20 cellular contexts compared by ENCODE assay signal in genomic region chr2:189402932-189403331, GRCh38. TPM values are rescaled to one million over a fixed set of nuclear protein-coding genes. Genes with fewer than 3 reads are reported as not detected.
DNase-seq lines count a peak whose midpoint lies in the region; ATAC-seq and TF ChIP-seq lines count a peak whose summit lies in the region.
"Had no signal": no experiment of that assay in that cellular context is flagged by ENCODE, and none has a peak within 500 bp of the region (broad histone marks: within the 10 kb centered on the region; RNA-seq: fewer than 3 reads in every experiment).

No MANE protein-coding gene starts in this region.

- no peak overlapping the region for H3K18ac ChIP-seq in mesenchymal stem cell (ENCODE audit: low read depth in 1 of 2, low read length in 2 of 2)

- no peak overlapping the region for H3K4me3 ChIP-seq in AG10803 (ENCODE audit: low read length)
- H3K4me3 ChIP-seq in brain microvascular endothelial cell (ENCODE audit: low read depth, low read length) = no peak overlapping the region
- no peak overlapping the region for H3K4me3 ChIP-seq in mesenchymal stem cell (ENCODE audit: insufficient read depth in 1 of 2, low read depth in 1 of 2, low read length in 2 of 2)
- H3K4me3 ChIP-seq in esophagus squamous epithelium = no peak overlapping the region
- H3K4me3 ChIP-seq: GM12878, HAP-1 had no signal

- no peak for TF ChIP-seq CTCF in AG10803 (conservative IDR thresholded peaks at IDR 0.05; ENCODE audit: low read length)
- no peak for TF ChIP-seq CTCF in brain microvascular endothelial cell (IDR thresholded peaks at IDR 0.05; ENCODE audit: low read depth, low read length, missing control alignments)
- no peak for TF ChIP-seq CTCF in esophagus squamous epithelium (IDR thresholded peaks at IDR 0.05)

- H3K4me1 ChIP-seq in mesenchymal stem cell (ENCODE audit: control insufficient read depth, insufficient read depth, low read depth, low read length) (no peaks in the 10 kb centered on the region), esophagus squamous epithelium (peaks cover 0 to 5% (median 0%) of the 10 kb centered on the region in 3 donors)

- no peak overlapping the region for H3K23ac ChIP-seq in mesenchymal stem cell (ENCODE audit: low read length in 2 of 2)

- H2BK15ac ChIP-seq in mesenchymal stem cell (ENCODE audit: low read depth, poor library complexity, severe bottlenecking) = no peak overlapping the region

- H3K79me1 ChIP-seq in mesenchymal stem cell (replicated peaks; ENCODE audit: low read length, poor library complexity, severe bottlenecking) = no peaks in the 10 kb centered on the region

- WGBS in mesenchymal stem cell = 52% methylated on average over 5 of the region's 5 CpGs
- 64 to 75% methylated on average over 5 of the region's 5 CpGs for WGBS in esophagus squamous epithelium, 2 donors

- intact Hi-C loops in esophagus squamous epithelium (cut with DNase I) = no loop called here

- H3K9ac ChIP-seq in mesenchymal stem cell (ENCODE audit: low read length) = no peak overlapping the region

- H2AFZ ChIP-seq in mesenchymal stem cell (ENCODE audit: low read depth, low read length) = no peak overlapping the region

- DNase-seq in AG10803 (ENCODE audit: low read depth) = peak; percentile 69
- DNase-seq in LHCN-M2 (ENCODE audit: low read depth) = peak; percentile 85
- DNase-seq in brain microvascular endothelial cell = peak; percentile 91
- DNase-seq in mesenchymal stem cell = peak; percentile 37
- no peak for DNase-seq in HEK293T (ENCODE audit: extremely low spot score)
- no peak for DNase-seq in NCI-H69 (lab: John Stamatoyannopoulos, UW)
- no peak for DNase-seq in esophagus squamous epithelium (lab: John Stamatoyannopoulos, UW)
- DNase-seq: activated gamma-delta T cell treated with Interleukin-2 at 50 U/mL for 16 hours, amniotic stem cell, foreskin melanocyte, GF-D8, kidney, NCI-H1930, substantia nigra, T-cell had no signal

- POLR2A ChIA-PET in HEK293T (lab: Yijun Ruan, JAX) = no interaction called here

- H2AK5ac ChIP-seq in mesenchymal stem cell (ENCODE audit: low read length, severe bottlenecking) = no peak overlapping the region

- no peak overlapping the region for H2BK120ac ChIP-seq in mesenchymal stem cell (ENCODE audit: low read depth, low read length)

- no peak for ATAC-seq in HG03135 (IDR thresholded peaks at IDR 0.05; ENCODE audit: unreplicated experiment)
- ATAC-seq: GM12878; natural killer cell treated with Interleukin-12 subunit alpha and Interleukin-12 subunit beta and Interleukin-15 and Interleukin-18, amount 100 ng/mL, for 72 hours; T-cell had no signal

- H3K27ac ChIP-seq in brain microvascular endothelial cell (peak overlapping the region; percentile 71), mesenchymal stem cell (ENCODE audit: low read length, poor library complexity, severe bottlenecking) (peak overlapping the region; percentile 35), esophagus squamous epithelium (no peak overlapping the region)
- H3K27ac ChIP-seq: HL-60 had no signal

- CTCF ChIA-PET in HEK293T (lab: Yijun Ruan, JAX) = interaction anchor here (0.6 kb wide), 1 partner anchor 388 kb away, joined by 3 read pairs; no protein-coding TSS in a partner anchor

- no peak overlapping the region for H2BK5ac ChIP-seq in mesenchymal stem cell (ENCODE audit: low read depth, low read length, poor library complexity, severe bottlenecking)

- H3K36me3 ChIP-seq in brain microvascular endothelial cell (replicated peaks) = no peaks in the 10 kb centered on the region
- no peaks in the 10 kb centered on the region for H3K36me3 ChIP-seq in mesenchymal stem cell (ENCODE audit: control insufficient read depth in 1 of 2, insufficient read depth in 2 of 2, low read depth in 1 of 2, low read length in 2 of 2)
- H3K36me3 ChIP-seq in esophagus squamous epithelium = no peaks in the 10 kb centered on the region
- H3K36me3 ChIP-seq: HAP-1 had no signal

- no peak overlapping the region for H4K91ac ChIP-seq in mesenchymal stem cell (ENCODE audit: low read length)

- no peak overlapping the region for H3K14ac ChIP-seq in mesenchymal stem cell (ENCODE audit: low read length in 2 of 2)

- H3K4me2 ChIP-seq in mesenchymal stem cell (ENCODE audit: low read length, poor library complexity, severe bottlenecking) = no peak overlapping the region

- TF ChIP-seq POLR2A in esophagus squamous epithelium (IDR thresholded peaks at IDR 0.05) = no peak

- H3K9me3 ChIP-seq in mesenchymal stem cell (ENCODE audit: control insufficient read depth, low read length) = peaks cover 4% of the 10 kb centered on the region
- no peaks in the 10 kb centered on the region for H3K9me3 ChIP-seq in esophagus squamous epithelium

- H2BK12ac ChIP-seq in mesenchymal stem cell (ENCODE audit: low read length in 2 of 2) = no peak overlapping the region

- H3K27me3 ChIP-seq in brain microvascular endothelial cell (replicated peaks) (no peaks in the 10 kb centered on the region), mesenchymal stem cell (ENCODE audit: control insufficient read depth in 1 of 2, insufficient read depth in 1 of 2, low read length in 2 of 2) (no peaks in the 10 kb centered on the region), esophagus squamous epithelium (no peaks in the 10 kb centered on the region)

- no peak overlapping the region for H3K4ac ChIP-seq in mesenchymal stem cell (ENCODE audit: low read depth in 1 of 2, low read length in 2 of 2)

- in situ Hi-C loops in brain microvascular endothelial cell (cut with HindIII; ENCODE audit: low pct_ligation_motif_present, low sequenced_read_pairs) = no loop called here

- no peak overlapping the region for H4K8ac ChIP-seq in mesenchymal stem cell (ENCODE audit: low read length)

TF ChIP-seq in HEK293T, 16 proteins besides CTCF, POLR2A, EP300 and RAD21:
- TF ChIP-seq NFRKB (IDR thresholded peaks at IDR 0.05) (no peak), ELF4 (IDR thresholded peaks at IDR 0.05) (no peak), PKNOX1 (IDR thresholded peaks at IDR 0.05) (no peak), FOXM1 (IDR thresholded peaks at IDR 0.05; ENCODE audit: borderline replicate concordance) (no peak), SP1 (IDR thresholded peaks at IDR 0.05) (no peak), SUZ12 (IDR thresholded peaks at IDR 0.05) (no peak), ZNF384 (IDR thresholded peaks at IDR 0.05) (no peak), TARDBP (IDR thresholded peaks at IDR 0.05) (no peak), BHLHE40 (IDR thresholded peaks at IDR 0.05; ENCODE audit: borderline replicate concordance) (no peak), CTBP1 (IDR thresholded peaks at IDR 0.05; ENCODE audit: borderline replicate concordance) (no peak), LEF1 (IDR thresholded peaks at IDR 0.05; ENCODE audit: borderline replicate concordance) (no peak), FOXK2 (IDR thresholded peaks at IDR 0.05) (no peak), ARNT (IDR thresholded peaks at IDR 0.05) (no peak), L3MBTL2 (conservative IDR thresholded peaks at IDR 0.05) (no peak), FOXA1 (IDR thresholded peaks at IDR 0.05) (no peak)
TF ChIP-seq in HEK293T: peak in this region for 0.

RNA-seq across cellular contexts. Expression of gene WDR75, which starts 38.3 kb away (rescaled TPM):
- total RNA-seq in LHCN-M2 (2014; rRNA removed) (56.5 and 64.1 TPM in 2 replicates), esophagus squamous epithelium (10 to 100 TPM; 15.8 to 44.4 (median 30.6) TPM)
- polyA plus RNA-seq in LHCN-M2 (2012) = 28.1 TPM
- 27.2 TPM for polyA plus RNA-seq in mesenchymal stem cell (2013, experiment 1 of 2)
- 27.3 TPM for polyA plus RNA-seq in mesenchymal stem cell (2013, experiment 2 of 2)

Comparison
In these comparisons a context has a peak if more than half of its experiments do, and no peak if none do; other contexts are left out.
1. DNase-seq: peak in AG10803 (single experiment), LHCN-M2 (single experiment), brain microvascular endothelial cell (single experiment) and mesenchymal stem cell (single experiment); none in HEK293T (single experiment), NCI-H69 (single experiment) and esophagus squamous epithelium (single experiment).
2. H3K27ac ChIP-seq: peak in brain microvascular endothelial cell (single experiment) and mesenchymal stem cell (single experiment); none in esophagus squamous epithelium (0 of 4).